8 cellular contexts compared by ENCODE assay signal in the genomic region with DNA sequence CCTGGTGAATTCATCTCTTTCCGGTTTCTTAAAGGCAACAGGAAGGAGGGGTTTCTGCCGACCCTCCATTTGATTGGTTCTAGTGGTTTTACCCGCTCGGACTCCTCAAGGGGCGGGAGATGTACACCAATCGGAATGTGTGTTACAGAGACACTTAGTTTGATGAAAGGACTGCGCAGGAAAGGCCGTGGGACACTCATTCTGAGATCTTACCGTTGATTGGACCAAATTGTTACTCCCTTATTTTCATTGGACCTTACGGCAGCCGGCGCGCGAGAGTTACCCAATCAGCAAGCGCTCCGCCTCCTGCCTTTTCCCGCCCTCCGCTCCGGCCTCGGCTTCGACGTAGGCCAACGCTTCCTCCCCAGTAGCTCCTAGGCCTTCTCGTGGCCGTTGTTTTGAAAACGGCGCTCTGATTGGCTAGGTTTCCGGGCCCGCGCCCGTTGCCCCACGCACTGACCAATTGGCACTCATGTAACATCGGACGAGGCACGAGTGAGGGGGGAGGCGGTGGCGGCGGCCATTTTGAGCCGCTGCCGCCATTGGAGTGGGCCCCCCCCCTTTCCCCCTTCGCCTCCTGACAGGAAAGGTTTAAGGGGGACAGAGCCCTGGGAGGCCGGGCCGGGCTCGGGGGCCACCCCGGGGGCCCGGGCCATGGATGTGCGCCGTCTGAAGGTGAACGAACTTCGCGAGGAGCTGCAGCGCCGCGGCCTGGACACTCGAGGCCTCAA. TPM values are rescaled to one million over a fixed set of nuclear protein-coding genes. Genes with fewer than 3 reads are reported as not detected.
A peak's percentile ranks its signal among the peaks of the same experiment; 100 is the strongest.
DNase-seq lines count a peak whose midpoint lies in the region; ATAC-seq and TF ChIP-seq lines count a peak whose summit lies in the region.

A gene (plus strand): TSS at position 523 of the 731 bp plus-strand sequence. CDS start 132 bp downstream, at position 655.

- peak; percentile 100 for DNase-seq in AG09319 (ENCODE audit: extremely low read depth, low read depth)
- peak; percentile 97 for DNase-seq in NCI-H345 treated with DMSO at 0.1 percent for 48 hours (lab: John Stamatoyannopoulos, UW; ENCODE audit: unreplicated experiment)
- peak; percentile 96 to 98 (median 97) for DNase-seq in activated CD4-positive, CD25-positive, alpha-beta regulatory T cell (lab: John Stamatoyannopoulos, UW)
- DNase-seq in central memory CD4-positive, alpha-beta T cell, result peak; percentile 100
- peak; percentile 100 for DNase-seq in immature natural killer cell
- DNase-seq in smooth muscle cell of the brain vasculature (ENCODE audit: low read depth, low spot score), result peak; percentile 100

- peaks cover 29 to 43% (median 34%) of the 10 kb centered on the region in 3 donors for H3K27me3 Mint-ChIP-seq in immature natural killer cell (ENCODE audit: low read depth in 3 of 3)

- peak; percentile 28 for TF ChIP-seq CTCF in AG09319 (IDR thresholded peaks at IDR 0.05; ENCODE audit: low read depth, low read length)

- ATAC-seq in GM19023 (IDR thresholded peaks at IDR 0.05; ENCODE audit: unreplicated experiment), result peak; percentile 75
- peak; percentile 76 for ATAC-seq in HG03280 (IDR thresholded peaks at IDR 0.05; ENCODE audit: unreplicated experiment)

- H3K27ac Mint-ChIP-seq in immature natural killer cell, result peak within 1 kb of the TSS; percentile 99 to 100 (median 100)

- H3K9me3 Mint-ChIP-seq in immature natural killer cell, result no peaks in the 10 kb centered on the region

- peaks cover 0 to 4% (median 3%) of the 10 kb centered on the region in 3 donors for H3K36me3 Mint-ChIP-seq in immature natural killer cell

- H3K4me1 Mint-ChIP-seq in immature natural killer cell, result peaks cover 49 to 56% of the 10 kb centered on the region in 2 donors

- peak within 1 kb of the TSS; percentile 91 to 98 (median 97) for H3K4me3 Mint-ChIP-seq in immature natural killer cell

RNA-seq across cellular contexts. Expression of the gene that starts here (rescaled TPM):
- 100 to 1,000 TPM in 1 of 3 donors, 10 to 100 TPM in 2; 23.3 to 103 (median 48.8) TPM for polyA plus RNA-seq in immature natural killer cell

Comparison
In these comparisons a context has a peak if more than half of its experiments do, and no peak if none do; other contexts are left out.
1. Peak in every context shown above with its lines: DNase-seq and ATAC-seq.